In genomic region chr1:89757532-89757931, GRCh38 we compare ENCODE assay signal across 8 cellular contexts.
DNase-seq lines count a peak whose midpoint lies in the region; ATAC-seq and TF ChIP-seq lines count a peak whose summit lies in the region.

No MANE protein-coding gene starts in this region.

- H3K9me3 Mint-ChIP-seq in activated naive CD4-positive, alpha-beta T cell treated with anti-CD3 and anti-CD28 coated beads for 36 hours = no peaks in the 10 kb centered on the region

- no peaks in the 10 kb centered on the region for H4K20me1 ChIP-seq in Loucy (ENCODE audit: insufficient read depth, low read length, poor library complexity, severe bottlenecking)

- H3K9me3 ChIP-seq in Loucy (ENCODE audit: insufficient read depth, low read depth, low read length) (no peaks in the 10 kb centered on the region), lower lobe of right lung (no peaks in the 10 kb centered on the region), thymus (ENCODE audit: control insufficient read depth) (peaks cover 2% of the 10 kb centered on the region)

- no peaks in the 10 kb centered on the region for H3K79me2 ChIP-seq in Loucy (ENCODE audit: insufficient read depth, low read length)

- peak overlapping the region; percentile 89 for H3K4me2 ChIP-seq in Loucy (ENCODE audit: low read depth, low read length, poor library complexity, severe bottlenecking)

- no peaks in the 10 kb centered on the region for H3K36me3 ChIP-seq in Loucy (ENCODE audit: insufficient read depth, low read length)
- H3K36me3 ChIP-seq in lower lobe of right lung = no peaks in the 10 kb centered on the region
- no peaks in the 10 kb centered on the region for H3K36me3 ChIP-seq in thymus (ENCODE audit: control insufficient read depth, insufficient read depth)

- H3K27me3 Mint-ChIP-seq in activated naive CD4-positive, alpha-beta T cell treated with anti-CD3 and anti-CD28 coated beads for 36 hours (ENCODE audit: low read depth) = no peaks in the 10 kb centered on the region

- H3K36me3 Mint-ChIP-seq in activated naive CD4-positive, alpha-beta T cell treated with anti-CD3 and anti-CD28 coated beads for 36 hours (ENCODE audit: low read depth) = no peaks in the 10 kb centered on the region

- TF ChIP-seq CTCF in Loucy (conservative IDR thresholded peaks at IDR 0.05; ENCODE audit: low read length) (no peak), lower lobe of right lung (IDR thresholded peaks at IDR 0.05) (no peak)

- H3K9me2 ChIP-seq in Loucy (replicated peaks; ENCODE audit: low read depth, low read length) = no peaks in the 10 kb centered on the region

- peak overlapping the region; percentile 70 for H3K27ac Mint-ChIP-seq in activated naive CD4-positive, alpha-beta T cell treated with anti-CD3 and anti-CD28 coated beads for 36 hours

- intact Hi-C loops in activated naive CD4-positive, alpha-beta T cell treated with anti-CD3 and anti-CD28 coated beads for 36 hours (cut with micrococcal nuclease) = loop anchor here (1.0 kb wide), 2 partner anchors 38 to 124 kb away; partner anchors contain the start of gene LRRC8C
- intact Hi-C loops in lower lobe of right lung (cut with DNase I) = no loop called here

- ATAC-seq in GM19035 (IDR thresholded peaks at IDR 0.05; ENCODE audit: unreplicated experiment) (peak; percentile 60), lower lobe of right lung (peak; percentile 59 to 82), HG03442 (IDR thresholded peaks at IDR 0.05; ENCODE audit: unreplicated experiment) (no peak), HG03378 (IDR thresholded peaks at IDR 0.05; ENCODE audit: unreplicated experiment) (no peak), GM21381 (IDR thresholded peaks at IDR 0.05; ENCODE audit: unreplicated experiment) (no peak)

- DNase-seq in activated naive CD4-positive, alpha-beta T cell treated with anti-CD3 and anti-CD28 coated beads for 36 hours = peak; percentile 86
- DNase-seq in lower lobe of right lung = peak; percentile 78

- H3K27ac ChIP-seq in lower lobe of right lung (peak overlapping the region; percentile 64), thymus (ENCODE audit: low read depth) (peak overlapping the region; percentile 88)

- H3K4me3 ChIP-seq in Loucy (ENCODE audit: low read length, poor library complexity, severe bottlenecking) (peak overlapping the region; percentile 63), lower lobe of right lung (peak overlapping the region; percentile 20), thymus (ENCODE audit: low read length) (peak overlapping the region; percentile 22)

- WGBS in thymus = 10% methylated on average over 5 of the region's 5 CpGs

- peak overlapping the region; percentile 67 for H3K4me3 Mint-ChIP-seq in activated naive CD4-positive, alpha-beta T cell treated with anti-CD3 and anti-CD28 coated beads for 36 hours

- H3K4me1 Mint-ChIP-seq in activated naive CD4-positive, alpha-beta T cell treated with anti-CD3 and anti-CD28 coated beads for 36 hours (ENCODE audit: low read depth) = peaks cover 72% of the 10 kb centered on the region

- CTCF ChIA-PET in activated naive CD4-positive, alpha-beta T cell treated with anti-CD3 and anti-CD28 coated beads for 36 hours (lab: Charles Lee) = interaction anchor here (0.6 to 3.5 kb wide), 8 partner anchors 10 to 158 kb away, joined by 3 to 24 read pairs (median 4); no protein-coding TSS in a partner anchor

- H3F3A ChIP-seq in Loucy (ENCODE audit: low read depth) = no peaks in the 10 kb centered on the region; the same call in 1 of the 2 replicates

- peaks cover 39% of the 10 kb centered on the region for H3K4me1 ChIP-seq in Loucy (ENCODE audit: insufficient read depth, low read length, poor library complexity, severe bottlenecking)
- peaks cover 75% of the 10 kb centered on the region for H3K4me1 ChIP-seq in lower lobe of right lung
- peaks cover 9% of the 10 kb centered on the region for H3K4me1 ChIP-seq in thymus (ENCODE audit: control insufficient read depth, insufficient read depth, low read length)

- H2AFZ ChIP-seq in Loucy (ENCODE audit: low read length) = peak overlapping the region; percentile 77

- H3K9ac ChIP-seq in Loucy (ENCODE audit: low read depth, low read length, poor library complexity, severe bottlenecking) = peak overlapping the region; percentile 55

- H3K27me3 ChIP-seq in Loucy (ENCODE audit: insufficient read depth, low read length, poor library complexity, severe bottlenecking) = no peaks in the 10 kb centered on the region
- H3K27me3 ChIP-seq in lower lobe of right lung (ENCODE audit: low read depth) = no peaks in the 10 kb centered on the region
- H3K27me3 ChIP-seq in thymus (ENCODE audit: control insufficient read depth, insufficient read depth) = no peaks in the 10 kb centered on the region

Comparison
In these comparisons a context has a peak if more than half of its experiments do, and no peak if none do; other contexts are left out.
1. ATAC-seq: peak in GM19035 (single experiment) and lower lobe of right lung (2 of 2); none in HG03442 (single experiment), HG03378 (single experiment) and GM21381 (single experiment).
2. Peak in every context shown above with its lines, with median percentiles within 50 percentile points of each other: H3K4me3 ChIP-seq.